ENCODE assay signal across 8 cellular contexts in genomic region chr7:150406565-150407421, GRCh38. TPM values are rescaled to one million over a fixed set of nuclear protein-coding genes. Genes with fewer than 3 reads are reported as not detected.
A peak's percentile ranks its signal among the peaks of the same experiment; 100 is the strongest.
DNase-seq lines count a peak whose midpoint lies in the region; ATAC-seq and TF ChIP-seq lines count a peak whose summit lies in the region.

No MANE protein-coding gene starts in this region.

- in situ Hi-C loops in GM13976 (cut with MboI; ENCODE audit: low sequenced_read_pairs, unreplicated experiment): no loop called here

- H3K4me2 ChIP-seq in Loucy (ENCODE audit: low read depth, low read length, poor library complexity, severe bottlenecking): peak overlapping the region; percentile 92

- H3K27ac ChIP-seq in lower lobe of right lung (peak overlapping the region; percentile 97), thymus (ENCODE audit: low read depth) (peak overlapping the region; percentile 94)

- H3K4me1 ChIP-seq in Loucy (ENCODE audit: insufficient read depth, low read length, poor library complexity, severe bottlenecking): peaks cover 40% of the 10 kb centered on the region
- peaks cover 26% of the 10 kb centered on the region for H3K4me1 ChIP-seq in adipocyte (ENCODE audit: control insufficient read depth, insufficient read depth, low read length)
- H3K4me1 ChIP-seq in lower lobe of right lung: peaks cover 29% of the 10 kb centered on the region
- peaks cover 15% of the 10 kb centered on the region for H3K4me1 ChIP-seq in thymus (ENCODE audit: control insufficient read depth, insufficient read depth, low read length)

- ATAC-seq in GM21723 (IDR thresholded peaks at IDR 0.05; ENCODE audit: unreplicated experiment) (peak; percentile 55), lower lobe of right lung (no peak)

- H3K9me3 ChIP-seq in Loucy (ENCODE audit: insufficient read depth, low read depth, low read length) (no peaks in the 10 kb centered on the region), adipocyte (ENCODE audit: control insufficient read depth, low read length) (no peaks in the 10 kb centered on the region), lower lobe of right lung (no peaks in the 10 kb centered on the region), thymus (ENCODE audit: control insufficient read depth) (no peaks in the 10 kb centered on the region)

- peak; percentile 57 for DNase-seq in GM13976 (ENCODE audit: low spot score)
- DNase-seq in adipocyte (ENCODE audit: low read depth): peak; percentile 27
- DNase-seq in lower lobe of right lung: no peak
- no peak for DNase-seq in A172 (ENCODE audit: low spot score)
- no peak for DNase-seq in effector CD4-positive, alpha-beta T cell

- TF ChIP-seq CTCF in GM13976 (IDR thresholded peaks at IDR 0.05; ENCODE audit: borderline replicate concordance, control extremely low read depth, extremely low read depth, insufficient read depth, missing control alignments) (no peak), Loucy (conservative IDR thresholded peaks at IDR 0.05; ENCODE audit: low read length) (no peak), lower lobe of right lung (IDR thresholded peaks at IDR 0.05) (no peak)

- H3K9me2 ChIP-seq in Loucy (replicated peaks; ENCODE audit: low read depth, low read length): no peaks in the 10 kb centered on the region

- H4K20me1 ChIP-seq in Loucy (ENCODE audit: insufficient read depth, low read length, poor library complexity, severe bottlenecking): no peaks in the 10 kb centered on the region

- intact Hi-C loops in lower lobe of right lung (cut with DNase I): no loop called here

- H3K4me3 ChIP-seq in Loucy (ENCODE audit: low read length, poor library complexity, severe bottlenecking) (peak overlapping the region; percentile 82), adipocyte (ENCODE audit: low read length) (peak overlapping the region; percentile 86), lower lobe of right lung (peak overlapping the region; percentile 88), thymus (ENCODE audit: low read length) (peak overlapping the region; percentile 70)

- H3K36me3 ChIP-seq in Loucy (ENCODE audit: insufficient read depth, low read length) (no peaks in the 10 kb centered on the region), adipocyte (ENCODE audit: control insufficient read depth, insufficient read depth, low read length, severe bottlenecking) (no peaks in the 10 kb centered on the region), lower lobe of right lung (peaks cover 14% of the 10 kb centered on the region), thymus (ENCODE audit: control insufficient read depth, insufficient read depth) (peaks cover 37% of the 10 kb centered on the region)

- no peaks in the 10 kb centered on the region for H3F3A ChIP-seq in Loucy (ENCODE audit: low read depth)

- H3K27me3 ChIP-seq in Loucy (ENCODE audit: insufficient read depth, low read length, poor library complexity, severe bottlenecking) (no peaks in the 10 kb centered on the region), adipocyte (replicated peaks; ENCODE audit: control insufficient read depth, insufficient read depth, low read length) (no peaks in the 10 kb centered on the region), lower lobe of right lung (ENCODE audit: low read depth) (no peaks in the 10 kb centered on the region), thymus (ENCODE audit: control insufficient read depth, insufficient read depth) (no peaks in the 10 kb centered on the region)

- WGBS in thymus: 37% methylated on average over 10 of the region's 10 CpGs

- peak overlapping the region; percentile 23; the same call in 1 of the 2 replicates for H2AFZ ChIP-seq in Loucy (ENCODE audit: low read length)

- H3K9ac ChIP-seq in Loucy (ENCODE audit: low read depth, low read length, poor library complexity, severe bottlenecking) (peak overlapping the region; percentile 95), adipocyte (ENCODE audit: low read length) (peak overlapping the region; percentile 97)

- no peaks in the 10 kb centered on the region for H3K79me2 ChIP-seq in Loucy (ENCODE audit: insufficient read depth, low read length)

RNA-seq across cellular contexts. Expression of gene ZNF775, which starts 27.7 kb away (rescaled TPM):
- 4.5 TPM for total RNA-seq in lower lobe of right lung
- 6.6 TPM for polyA plus RNA-seq in thymus
- total RNA-seq in A172 (2014; rRNA removed; shearing (Covaris generic)): 5.7 and 11.1 TPM in 2 replicates

RNA-seq across cellular contexts. Expression of gene REPIN1, which starts 38.2 kb away (rescaled TPM):
- total RNA-seq in lower lobe of right lung: 86.0 TPM
- 97.0 TPM for polyA plus RNA-seq in thymus
- total RNA-seq in A172 (2014; rRNA removed; shearing (Covaris generic)): 237 and 258 TPM in 2 replicates

RNA-seq across cellular contexts. Expression of gene GIMAP8, which starts 43.6 kb away (rescaled TPM):
- total RNA-seq in lower lobe of right lung: 44.4 TPM
- 7.9 TPM for polyA plus RNA-seq in thymus
- not detected in 2 replicates for total RNA-seq in A172 (2014; rRNA removed; shearing (Covaris generic))

Comparison
In these comparisons a context has a peak if more than half of its experiments do, and no peak if none do; other contexts are left out.
1. DNase-seq: peak in GM13976 (single experiment) and adipocyte (single experiment); none in lower lobe of right lung (single experiment), A172 (single experiment) and effector CD4-positive, alpha-beta T cell (single experiment).
2. RNA of gene GIMAP8, which starts 43.6 kb away (total RNA-seq): 44.4 TPM in lower lobe of right lung (single experiment); not detected in A172; every median in the first group is over 10 times any median in the second.
3. Peak in every context shown above with its lines, with median percentiles within 50 percentile points of each other: H3K4me3 ChIP-seq.